9 cellular contexts compared by ENCODE assay signal in genomic region chr9:23820731-23821399, GRCh38. TPM values are rescaled to one million over a fixed set of nuclear protein-coding genes. Genes with fewer than 3 reads are reported as not detected.
DNase-seq lines count a peak whose midpoint lies in the region; ATAC-seq and TF ChIP-seq lines count a peak whose summit lies in the region.
"Had no signal": no experiment of that assay in that cellular context is flagged by ENCODE, and none has a peak within 500 bp of the region (broad histone marks: within the 10 kb centered on the region; RNA-seq: fewer than 3 reads in every experiment).

No MANE protein-coding gene starts in this region.

- TF ChIP-seq CTCF in esophagus squamous epithelium (IDR thresholded peaks at IDR 0.05) = no peak

- H3K27me3 ChIP-seq in esophagus squamous epithelium (peaks cover 7 to 92% (median 28%) of the 10 kb centered on the region in 4 donors), trophoblast cell (ENCODE audit: insufficient read depth, low read length) (peaks cover 41% of the 10 kb centered on the region)

- no peak overlapping the region for H3K23ac ChIP-seq in trophoblast cell (ENCODE audit: low read length)

- H3K79me1 ChIP-seq in trophoblast cell (ENCODE audit: low read length) = no peaks in the 10 kb centered on the region

- peaks cover 9 to 14% of the 10 kb centered on the region in 2 donors for H3K9me3 Mint-ChIP-seq in activated naive CD4-positive, alpha-beta T cell treated with anti-CD3 and anti-CD28 coated beads, Interleukin-2, amount 50 U/mL, for 72 hours

- H3K9ac ChIP-seq in trophoblast cell (ENCODE audit: low read length) = peak overlapping the region; percentile 77

- H4K91ac ChIP-seq in trophoblast cell (ENCODE audit: low read depth, low read length) = no peak overlapping the region

- TF ChIP-seq POLR2A in esophagus squamous epithelium (IDR thresholded peaks at IDR 0.05) = no peak

- no peak overlapping the region for H3K27ac Mint-ChIP-seq in activated naive CD4-positive, alpha-beta T cell treated with anti-CD3 and anti-CD28 coated beads, Interleukin-2, amount 50 U/mL, for 72 hours

- no peaks in the 10 kb centered on the region for H3K36me3 ChIP-seq in esophagus squamous epithelium
- no peaks in the 10 kb centered on the region for H3K36me3 ChIP-seq in trophoblast cell (ENCODE audit: control insufficient read depth in 1 of 2, insufficient read depth in 2 of 2, low read length in 2 of 2)

- DNase-seq in ELF-1 (ENCODE audit: low read depth, low spot score) (peak; percentile 13), NCI-H526 (lab: John Stamatoyannopoulos, UW) (peak; percentile 42 to 79), esophagus squamous epithelium (lab: John Stamatoyannopoulos, UW) (no peak), trophoblast cell (no peak), superior temporal gyrus (ENCODE audit: extremely low spot score) (no peak), DMS153 (lab: John Stamatoyannopoulos, UW) (no peak)
- no peak for DNase-seq in activated naive CD4-positive, alpha-beta T cell treated with anti-CD3 and anti-CD28 coated beads, Interleukin-2, amount 50 U/mL, for 72 hours (ENCODE audit: low spot score in 2 of 2)
- DNase-seq: activated gamma-delta T cell treated with Interleukin-2 at 50 U/mL for 16 hours had no signal

- intact Hi-C loops in esophagus squamous epithelium (cut with DNase I) = no loop called here

- H2BK120ac ChIP-seq in trophoblast cell (ENCODE audit: insufficient read depth, low read length, poor library complexity) = no peak overlapping the region

- H3K14ac ChIP-seq in trophoblast cell (ENCODE audit: low read length) = no peak overlapping the region

- ATAC-seq in HG03108 (IDR thresholded peaks at IDR 0.05; ENCODE audit: unreplicated experiment) = no peak
- ATAC-seq in activated naive CD4-positive, alpha-beta T cell treated with anti-CD3 and anti-CD28 coated beads, Interleukin-2, amount 50 U/mL, for 72 hours = no peak

- no peak overlapping the region for H4K12ac ChIP-seq in trophoblast cell (ENCODE audit: low read depth, low read length)

- no peak overlapping the region for H2BK5ac ChIP-seq in trophoblast cell (ENCODE audit: low read depth, low read length, poor library complexity)

- peak overlapping the region; percentile 80 for H3K4me2 ChIP-seq in trophoblast cell (ENCODE audit: low read length)

- H4K8ac ChIP-seq in trophoblast cell (ENCODE audit: low read depth, low read length) = no peak overlapping the region

- H3K18ac ChIP-seq in trophoblast cell (ENCODE audit: low read length) = peak overlapping the region; percentile 0

- no peak overlapping the region for H3K4ac ChIP-seq in trophoblast cell (ENCODE audit: low read depth, low read length)

- no peak overlapping the region for H2AK5ac ChIP-seq in trophoblast cell (ENCODE audit: low read length)

- H3K36me3 Mint-ChIP-seq in activated naive CD4-positive, alpha-beta T cell treated with anti-CD3 and anti-CD28 coated beads, Interleukin-2, amount 50 U/mL, for 72 hours = peaks cover 7 to 39% of the 10 kb centered on the region in 2 donors

- H3K4me1 ChIP-seq in esophagus squamous epithelium = peaks cover 16 to 45% (median 17%) of the 10 kb centered on the region in 3 donors
- peaks cover 23 to 25% of the 10 kb centered on the region in 2 experiments for H3K4me1 ChIP-seq in trophoblast cell (ENCODE audit: control insufficient read depth in 1 of 2, insufficient read depth in 2 of 2, low read length in 2 of 2)

- peak overlapping the region; percentile 33 for H2AFZ ChIP-seq in trophoblast cell (ENCODE audit: insufficient read depth, low read length, poor library complexity)

- no peak overlapping the region for H2BK12ac ChIP-seq in trophoblast cell (ENCODE audit: low read length)

- H3K4me3 ChIP-seq in esophagus squamous epithelium (peak overlapping the region; percentile 33 to 67 (median 46)), trophoblast cell (ENCODE audit: low read depth, low read length) (peak overlapping the region; percentile 91)

- no peak overlapping the region for H3K27ac ChIP-seq in esophagus squamous epithelium
- H3K27ac ChIP-seq in trophoblast cell (ENCODE audit: low read depth, low read length) = no peak overlapping the region

- no peaks in the 10 kb centered on the region for H3K79me2 ChIP-seq in trophoblast cell (ENCODE audit: control insufficient read depth, insufficient read depth, low read length, poor library complexity)

- H3K9me3 ChIP-seq in esophagus squamous epithelium (no peaks in the 10 kb centered on the region), trophoblast cell (ENCODE audit: insufficient read depth, low read depth, low read length) (peaks cover 4% of the 10 kb centered on the region)

- 4 to 37% methylated on average over 4 to 20 of the region's 74 CpGs for WGBS in esophagus squamous epithelium, 2 donors
- WGBS in trophoblast cell (ENCODE audit: extremely low coverage, insufficient coverage, insufficient read length) = no CpG with 5 or more reads among the region's 74 CpGs

RNA-seq across cellular contexts. Expression of gene ELAVL2, which starts 5.2 kb away (rescaled TPM):
- total RNA-seq in esophagus squamous epithelium = under 1 TPM in 3 of 4 donors, not detected in 1; 0.29 to 0.97 (median 0.95) TPM
- 5.5 and 6.0 TPM in 2 replicates for polyA plus RNA-seq in trophoblast cell (2013)
- not detected for total RNA-seq in activated naive CD4-positive, alpha-beta T cell treated with anti-CD3 and anti-CD28 coated beads, Interleukin-2, amount 50 U/mL, for 72 hours

Comparison
In these comparisons a context has a peak if more than half of its experiments do, and no peak if none do; other contexts are left out.
1. DNase-seq: peak in ELF-1 (single experiment) and NCI-H526 (2 of 2); none in esophagus squamous epithelium (single experiment), trophoblast cell (0 of 2), superior temporal gyrus (single experiment), activated naive CD4-positive, alpha-beta T cell treated with anti-CD3 and anti-CD28 coated beads, Interleukin-2, amount 50 U/mL, for 72 hours (0 of 2) and DMS153 (single experiment).